Comparison of ENCODE assay signal across 8 cellular contexts in the genomic region with DNA sequence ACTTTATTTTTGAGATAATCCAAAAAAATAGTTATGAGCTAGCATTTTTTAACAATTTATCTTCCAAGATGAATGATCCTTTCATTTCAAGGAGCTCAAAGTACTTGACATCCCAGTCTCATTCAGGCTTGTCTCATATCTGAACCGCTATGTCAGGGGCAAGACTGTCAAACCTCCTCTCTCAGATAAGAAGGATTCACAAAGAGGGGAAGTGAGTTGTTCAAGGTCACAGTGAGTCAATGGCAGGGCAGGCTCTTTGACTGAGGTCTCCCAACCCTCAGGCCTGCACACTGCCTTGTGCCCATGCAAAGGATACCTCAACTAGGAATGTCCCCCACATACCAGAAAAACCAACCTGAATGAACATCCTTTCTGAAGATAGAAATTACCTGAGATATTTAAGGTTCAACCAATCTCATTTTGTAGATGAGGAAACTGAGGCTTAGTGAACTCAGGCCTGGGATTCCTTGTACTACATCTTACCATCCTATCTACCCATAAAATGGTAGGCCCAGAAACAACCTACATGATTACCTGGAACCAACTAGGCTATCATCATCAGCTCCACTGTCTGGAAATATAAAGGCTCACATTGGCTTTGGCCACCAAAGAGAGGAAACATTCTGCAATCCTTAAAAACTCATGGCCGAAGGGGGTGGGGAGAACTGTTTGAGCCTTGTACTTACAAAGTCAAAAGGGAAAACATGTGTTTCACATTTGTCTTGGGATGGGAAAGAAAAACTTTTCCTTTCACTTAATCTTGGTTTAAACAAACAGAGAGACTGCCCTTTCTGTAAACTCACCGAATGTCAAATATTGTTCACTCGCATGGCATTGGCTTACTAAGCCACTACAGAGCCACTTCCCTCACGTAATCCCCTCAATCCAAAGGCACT. TPM values are rescaled to one million over a fixed set of nuclear protein-coding genes. Genes with fewer than 3 reads are reported as not detected.
A peak's percentile ranks its signal among the peaks of the same experiment; 100 is the strongest.
DNase-seq lines count a peak whose midpoint lies in the region; ATAC-seq and TF ChIP-seq lines count a peak whose summit lies in the region.

No MANE protein-coding gene starts in this region.

- H3K27me3 ChIP-seq in CD4-positive, alpha-beta memory T cell (ENCODE audit: insufficient read depth, low read length) = no peaks in the 10 kb centered on the region
- no peaks in the 10 kb centered on the region for H3K27me3 ChIP-seq in neuron (ENCODE audit: insufficient read depth, low read length)

- no peak for DNase-seq in CD4-positive, alpha-beta memory T cell
- DNase-seq in OCI-LY7 (ENCODE audit: low spot score) = no peak
- DNase-seq in coronary artery (ENCODE audit: low spot score) = no peak
- DNase-seq in ACHN = no peak

- H2AFZ ChIP-seq in OCI-LY7 (ENCODE audit: low read length) (0 out of 2 replicates have a peak overlapping the region, but pooled peaks have one; percentile 83), neuron (ENCODE audit: low read depth, low read length) (peak overlapping the region; percentile 63)

- peak overlapping the region in 1 of 2 donors; percentile 7 for H3K4me3 ChIP-seq in CD4-positive, alpha-beta memory T cell (ENCODE audit: low read length in 2 of 2)
- no peak overlapping the region for H3K4me3 ChIP-seq in OCI-LY7 (ENCODE audit: low read depth, low read length, poor library complexity, severe bottlenecking)
- H3K4me3 ChIP-seq in coronary artery = peak overlapping the region; percentile 55
- H3K4me3 ChIP-seq in neuron (ENCODE audit: low read length) = peak overlapping the region; percentile 32

- no peak overlapping the region for H3K4me2 ChIP-seq in OCI-LY7 (ENCODE audit: low read length)

- no peaks in the 10 kb centered on the region for H3K9me3 ChIP-seq in CD4-positive, alpha-beta memory T cell (ENCODE audit: control insufficient read depth in 1 of 2, low read length in 2 of 2)
- H3K9me3 ChIP-seq in OCI-LY7 (ENCODE audit: low read length) (no peaks in the 10 kb centered on the region), neuron (ENCODE audit: low read length) (no peaks in the 10 kb centered on the region)

- H3K27ac ChIP-seq in CD4-positive, alpha-beta memory T cell (ENCODE audit: low read depth, low read length) = peak overlapping the region; percentile 32
- H3K27ac ChIP-seq in OCI-LY7 (ENCODE audit: low read depth, low read length, poor library complexity, severe bottlenecking) (no peak overlapping the region), coronary artery (peak overlapping the region; percentile 82 to 84)

- CTCF ChIA-PET in CD4-positive, alpha-beta memory T cell (lab: Charles Lee; ENCODE audit: partially characterized antibody) = interaction anchor here (0.8 to 1.6 kb wide), 2 partner anchors 19 to 35 kb away, joined by 3 read pairs; no protein-coding TSS in a partner anchor
- CTCF ChIA-PET in OCI-LY7 (lab: Charles Lee; ENCODE audit: unreplicated experiment) = no interaction called here

- peaks cover 0 to 2% (median 0%) of the 10 kb centered on the region in 8 donors for H3K9me3 Mint-ChIP-seq in CD4-positive, alpha-beta memory T cell

- TF ChIP-seq CTCF in OCI-LY7 (conservative IDR thresholded peaks at IDR 0.05; ENCODE audit: low read length) (no peak), coronary artery (IDR thresholded peaks at IDR 0.05) (no peak)

- BruUV-seq in OCI-LY7 (replicated peaks; lab: Mats Ljungman, UMichigan) = no TSS peak

- peak overlapping the region; percentile 73 to 88 (median 87) for H3K27ac Mint-ChIP-seq in CD4-positive, alpha-beta memory T cell

- no peaks in the 10 kb centered on the region for H3K9me2 ChIP-seq in OCI-LY7 (ENCODE audit: insufficient read depth, low read length)

- intact Hi-C loops in CD4-positive, alpha-beta memory T cell (cut with micrococcal nuclease) = loop anchor here (1.0 to 5.0 kb wide), 2 partner anchors 8 to 52 kb away; a partner anchor contains a TSS
- intact Hi-C loops in OCI-LY7 (cut with micrococcal nuclease; ENCODE audit: unreplicated experiment) = no loop called here

- no peaks in the 10 kb centered on the region for H3K27me3 Mint-ChIP-seq in CD4-positive, alpha-beta memory T cell

- POLR2A ChIA-PET in CD4-positive, alpha-beta memory T cell (lab: Charles Lee; ENCODE audit: partially characterized antibody) = interaction anchor here (0.9 to 1.5 kb wide), 4 partner anchors 9 to 143 kb away, joined by 3 to 4 read pairs (median 3); no protein-coding TSS in a partner anchor
- POLR2A ChIA-PET in OCI-LY7 (lab: Charles Lee) = interaction anchor here (0.7 to 1.2 kb wide), 3 partner anchors 13 to 423 kb away, joined by 3 to 4 read pairs (median 3); no protein-coding TSS in a partner anchor

- H3K4me1 Mint-ChIP-seq in CD4-positive, alpha-beta memory T cell = peaks cover 32 to 56% (median 45%) of the 10 kb centered on the region in 4 donors

- no peaks in the 10 kb centered on the region for H3K36me3 ChIP-seq in CD4-positive, alpha-beta memory T cell (ENCODE audit: insufficient read depth, low read length)
- H3K36me3 ChIP-seq in OCI-LY7 (ENCODE audit: insufficient read depth, low read length) (no peaks in the 10 kb centered on the region), neuron (ENCODE audit: insufficient read depth, low read length) (no peaks in the 10 kb centered on the region)

- no peak for ATAC-seq in HG03175 (IDR thresholded peaks at IDR 0.05; ENCODE audit: unreplicated experiment)
- ATAC-seq in HG03159 (IDR thresholded peaks at IDR 0.05; ENCODE audit: unreplicated experiment) = no peak
- no peak for ATAC-seq in GM21447 (IDR thresholded peaks at IDR 0.05; ENCODE audit: unreplicated experiment)

- H3K79me2 ChIP-seq in OCI-LY7 (ENCODE audit: insufficient read depth, low read depth, low read length) = no peaks in the 10 kb centered on the region

- peaks cover 51% of the 10 kb centered on the region for H3K4me1 ChIP-seq in CD4-positive, alpha-beta memory T cell (ENCODE audit: insufficient read depth, low read length)
- H3K4me1 ChIP-seq in OCI-LY7 (ENCODE audit: insufficient read depth, low read length, poor library complexity, severe bottlenecking) (peaks cover 28% of the 10 kb centered on the region), neuron (ENCODE audit: insufficient read depth, low read length) (peaks cover 18% of the 10 kb centered on the region)

- in situ Hi-C loops in ACHN (cut with HindIII; ENCODE audit: low pct_ligation_motif_present, low pct_unique_long_range_greater_than_20kb, low sequenced_read_pairs) = no loop called here

- no peaks in the 10 kb centered on the region for H3K36me3 Mint-ChIP-seq in CD4-positive, alpha-beta memory T cell

- peak overlapping the region in 4 of 8 donors; percentile 70 to 86 (median 78) for H3K4me3 Mint-ChIP-seq in CD4-positive, alpha-beta memory T cell

- H4K20me1 ChIP-seq in OCI-LY7 (ENCODE audit: insufficient read depth, low read length) = no peaks in the 10 kb centered on the region

RNA-seq across cellular contexts. Expression of a gene that starts 51.1 kb away (rescaled TPM):
- under 1 TPM; 0.26 to 0.58 TPM for total RNA-seq in CD4-positive, alpha-beta memory T cell
- not detected for polyA plus RNA-seq in CD4-positive, alpha-beta memory T cell
- total RNA-seq in OCI-LY7 (2014; rRNA removed; shearing (Covaris generic)) = 0.06 TPM in 1 of 2 replicates, not detected in the other
- not detected in 2 replicates for total RNA-seq in OCI-LY7 (2022)
